ENCODE assay signal across 8 cellular contexts in the genomic region with DNA sequence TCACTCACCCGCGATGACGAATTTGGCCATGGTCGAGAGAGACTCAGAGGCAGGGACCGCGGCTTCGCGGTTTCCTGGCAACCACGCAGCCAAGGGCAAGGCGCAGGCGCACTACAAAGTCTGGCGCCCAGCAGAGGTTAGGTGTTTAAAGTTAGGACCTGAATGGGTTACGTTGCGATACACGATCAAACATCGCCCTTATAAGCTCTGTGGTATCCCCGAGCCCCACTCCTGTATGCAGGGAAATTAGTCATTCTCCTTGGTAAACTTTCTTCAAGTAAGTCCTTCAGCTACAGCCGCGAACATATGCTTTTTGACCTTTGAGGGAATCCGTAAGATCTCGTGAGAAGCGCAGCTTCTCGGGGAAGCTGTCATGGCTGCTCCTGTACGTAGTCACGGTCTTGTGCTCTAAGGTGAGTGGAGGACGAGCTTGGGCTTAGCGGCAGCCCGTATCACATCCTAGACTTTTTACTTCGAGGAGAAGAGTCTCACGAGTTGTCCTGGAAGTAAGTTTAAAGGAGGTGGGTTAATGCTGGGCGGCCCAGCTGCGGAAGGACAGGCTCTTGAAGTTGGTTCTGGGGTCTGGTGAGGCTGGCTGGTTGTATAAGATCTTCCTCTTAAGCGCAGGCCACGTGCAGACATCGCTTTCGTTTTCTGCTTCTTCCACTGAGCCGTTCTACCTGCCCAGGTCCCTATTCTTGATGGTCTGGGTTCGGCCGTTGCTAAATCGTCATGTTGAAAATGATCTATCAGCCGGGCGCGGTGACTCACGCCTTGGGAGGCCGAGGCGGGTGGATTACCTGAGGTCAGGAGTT. TPM values are rescaled to one million over a fixed set of nuclear protein-coding genes. Genes with fewer than 3 reads are reported as not detected.
DNase-seq lines count a peak whose midpoint lies in the region; ATAC-seq and TF ChIP-seq lines count a peak whose summit lies in the region.

Gene FASTKD2 (plus strand): TSS at position 365 of the 815 bp plus-strand sequence. CDS start 1,088 bp downstream, outside the sequence.
Gene MDH1B (minus strand): TSS at position 87 of the 815 bp plus-strand sequence. CDS start 57 bp downstream, at position 30.

- H3K4me3 ChIP-seq in IMR-90 (ENCODE audit: insufficient read depth, low read depth, low read length): peak within 1 kb of the TSS; percentile 75
- peak within 1 kb of the TSS; percentile 69 to 98 for H3K4me3 ChIP-seq in esophagus (ENCODE audit: low read depth in 1 of 2, low read length in 2 of 2)
- peak within 1 kb of the TSS; percentile 93 to 98 for H3K4me3 ChIP-seq in mucosa of rectum (ENCODE audit: low read length in 2 of 2)

- H2AFZ ChIP-seq in IMR-90 (replicated peaks; ENCODE audit: low read length, poor library complexity): peak within 1 kb of the TSS; percentile 92

- CTCF ChIA-PET in IMR-90 (lab: Yijun Ruan, JAX): interaction anchor here (0.7 to 1.5 kb wide), 2 partner anchors 15 to 984 kb away, joined by 3 read pairs; no protein-coding TSS in a partner anchor

- H2BK20ac ChIP-seq in IMR-90 (ENCODE audit: low read depth, low read length): peak within 1 kb of the TSS; percentile 77

- no peak for TF ChIP-seq RAD21 in IMR-90 (IDR thresholded peaks at IDR 0.05; ENCODE audit: low read length)

- no peaks in the 10 kb centered on the region for H3K4me1 ChIP-seq in IMR-90 (ENCODE audit: control insufficient read depth, insufficient read depth, low read length)
- peaks cover 0 to 2% of the 10 kb centered on the region in 2 donors for H3K4me1 ChIP-seq in esophagus (ENCODE audit: control insufficient read depth in 2 of 2, insufficient read depth in 2 of 2, low read length in 1 of 2)
- peaks cover 0 to 4% of the 10 kb centered on the region in 2 donors for H3K4me1 ChIP-seq in mucosa of rectum (ENCODE audit: control insufficient read depth in 2 of 2, insufficient read depth in 2 of 2, low read length in 2 of 2)

- peak within 1 kb of the TSS; percentile 94 for H3K18ac ChIP-seq in IMR-90 (ENCODE audit: low read depth, low read length)

- H3K36me3 ChIP-seq in IMR-90 (ENCODE audit: control insufficient read depth, insufficient read depth, low read length) (peaks cover 2% of the 10 kb centered on the region; the same call in 1 of the 2 replicates), esophagus (ENCODE audit: control insufficient read depth in 2 of 2, insufficient read depth in 2 of 2, low read length in 1 of 2) (peaks cover 0 to 2% of the 10 kb centered on the region in 2 donors), mucosa of rectum (ENCODE audit: control insufficient read depth in 2 of 2, insufficient read depth in 2 of 2, low read length in 2 of 2) (peaks cover 5 to 11% of the 10 kb centered on the region in 2 donors)

- WGBS in IMR-90 (ENCODE audit: extremely low coverage in 2 of 2, insufficient read length in 1 of 2), 2 experiments: 2% methylated on average over 13 of the region's 46 CpGs; no CpG with 5 or more reads in 1 of the 2 experiments
- WGBS in esophagus, 2 donors: 0% methylated on average over 46 of the region's 46 CpGs

- in situ Hi-C loops in IMR-90 (cut with MboI; ENCODE audit: low sequenced_read_pairs): no loop called here

- H3K56ac ChIP-seq in IMR-90 (ENCODE audit: extremely low read depth, insufficient read depth, low read length): peak within 1 kb of the TSS; percentile 94

- peak within 1 kb of the TSS; percentile 86 for H2BK5ac ChIP-seq in IMR-90 (ENCODE audit: low read depth, low read length, poor library complexity, severe bottlenecking)

- H3K4me2 ChIP-seq in IMR-90 (ENCODE audit: low read depth, low read length): peak within 1 kb of the TSS; percentile 90

- dilution Hi-C loops in IMR-90 (cut with HindIII; ENCODE audit: low sequenced_read_pairs, unreplicated experiment): no loop called here

- no peaks in the 10 kb centered on the region for H3K9me3 ChIP-seq in IMR-90 (ENCODE audit: control insufficient read depth, insufficient read depth, low read length)
- no peaks in the 10 kb centered on the region for H3K9me3 ChIP-seq in esophagus (ENCODE audit: control insufficient read depth in 2 of 2, insufficient read depth in 1 of 2, low read depth in 1 of 2, low read length in 1 of 2)
- H3K9me3 ChIP-seq in mucosa of rectum (ENCODE audit: control insufficient read depth in 2 of 2, low read length in 2 of 2): no peaks in the 10 kb centered on the region

- peak within 1 kb of the TSS; percentile 70 for H2AK9ac ChIP-seq in IMR-90 (replicated peaks; ENCODE audit: low read depth, low read length, poor library complexity)

- H2BK120ac ChIP-seq in IMR-90 (ENCODE audit: low read depth, low read length): peak within 1 kb of the TSS; percentile 87

- BruUV-seq in IMR-90 (replicated peaks; lab: Mats Ljungman, UMichigan): no TSS peak

- H4K20me1 ChIP-seq in IMR-90 (ENCODE audit: insufficient read depth, low read length): no peaks in the 10 kb centered on the region

- H4K5ac ChIP-seq in IMR-90 (ENCODE audit: low read depth, low read length): peak within 1 kb of the TSS; percentile 93

- peaks cover 10 to 14% of the 10 kb centered on the region in 2 experiments for H3K79me1 ChIP-seq in IMR-90 (ENCODE audit: low read depth in 1 of 2, low read length in 2 of 2)

- H3K4ac ChIP-seq in IMR-90 (ENCODE audit: low read depth, low read length): peak within 1 kb of the TSS; percentile 85

- H3K27me3 ChIP-seq in IMR-90 (ENCODE audit: control insufficient read depth, insufficient read depth, low read length) (no peaks in the 10 kb centered on the region), esophagus (ENCODE audit: control insufficient read depth in 1 of 2, insufficient read depth in 2 of 2, low read length in 2 of 2) (no peaks in the 10 kb centered on the region), mucosa of rectum (ENCODE audit: control insufficient read depth in 2 of 2, insufficient read depth in 2 of 2, low read length in 2 of 2) (no peaks in the 10 kb centered on the region)

- peak within 1 kb of the TSS; percentile 94 for H4K91ac ChIP-seq in IMR-90 (ENCODE audit: insufficient read depth, low read depth, low read length)

- peak within 1 kb of the TSS; percentile 94 for H3K9ac ChIP-seq in IMR-90 (ENCODE audit: low read depth, low read length)
- H3K9ac ChIP-seq in mucosa of rectum (ENCODE audit: low read depth in 1 of 2, low read length in 2 of 2): peak within 1 kb of the TSS; percentile 73 to 87

- intact Hi-C loops in IMR-90 (cut with micrococcal nuclease): no loop called here

- no peaks in the 10 kb centered on the region for H3K9me1 ChIP-seq in IMR-90 (ENCODE audit: insufficient read depth, low read length)

- ATAC-seq in GM21528 (IDR thresholded peaks at IDR 0.05; ENCODE audit: low FRiP score, unreplicated experiment) (peak; percentile 97), IMR-90 (ENCODE audit: low read depth) (peak; percentile 95)

- H2AK5ac ChIP-seq in IMR-90 (ENCODE audit: low read depth, low read length): no peak within 1 kb of the TSS

- no peak for TF ChIP-seq CTCF in IMR-90 (conservative IDR thresholded peaks at IDR 0.05; ENCODE audit: low read depth, low read length)

- POLR2A ChIA-PET in IMR-90 (lab: Charles Lee; ENCODE audit: unreplicated experiment): no interaction called here

- H2BK15ac ChIP-seq in IMR-90 (ENCODE audit: low read depth, low read length): peak within 1 kb of the TSS; percentile 93; the same call in 1 of the 3 replicates

- H4K8ac ChIP-seq in IMR-90 (ENCODE audit: low read depth in 2 of 2, low read length in 2 of 2): peak within 1 kb of the TSS; percentile 51 to 97

- H3K27ac ChIP-seq in IMR-90 (ENCODE audit: insufficient read depth, low read length) (peak within 1 kb of the TSS; percentile 90), esophagus (ENCODE audit: low read depth in 2 of 2, low read length in 1 of 2) (peak within 1 kb of the TSS; percentile 85 to 97), mucosa of rectum (ENCODE audit: low read depth in 2 of 2, low read length in 2 of 2) (peak within 1 kb of the TSS; percentile 76 to 84)

- DNase-seq in DMS 273 treated with DMSO at 0.1 percent for 48 hours (lab: John Stamatoyannopoulos, UW) (peak; percentile 80), IMR-90 (peak; percentile 97), OCI-M1 (lab: John Stamatoyannopoulos, UW) (peak; percentile 94)
- DNase-seq in activated T-cell treated with anti-CD3 and anti-CD28 coated beads, Interleukin-2, amount 50 U/mL, for 1 hour: peak; percentile 81
- peak; percentile 52 to 72 for DNase-seq in stimulated activated CD8-positive, alpha-beta memory T cell treated with anti-CD3 and anti-CD28 coated beads, Interleukin-4, amount 100 ng/mL, for 4 hours (ENCODE audit: low read depth in 2 of 2, low spot score in 1 of 2)

- peak within 1 kb of the TSS; percentile 80 for H3K14ac ChIP-seq in IMR-90 (replicated peaks; ENCODE audit: low read depth, low read length)

- TF ChIP-seq POLR2A in IMR-90 (IDR thresholded peaks at IDR 0.05; ENCODE audit: low read depth, low read length): peak; percentile 91

- peak within 1 kb of the TSS; percentile 89 for H3K23ac ChIP-seq in IMR-90 (ENCODE audit: low read depth, low read length)

TF ChIP-seq in IMR-90, 13 proteins besides CTCF, POLR2A, EP300 and RAD21:
- no peak for TF ChIP-seq SMC3 (IDR thresholded peaks at IDR 0.05; ENCODE audit: low read depth, low read length)
- TF ChIP-seq MXI1 (IDR thresholded peaks at IDR 0.05; ENCODE audit: borderline replicate concordance, low read depth, low read length): peak; percentile 84; the same call in 1 of the 2 replicates
- TF ChIP-seq MAFK (IDR thresholded peaks at IDR 0.05; ENCODE audit: low read depth, low read length): no peak
- no peak for TF ChIP-seq MAZ (IDR thresholded peaks at IDR 0.05; ENCODE audit: borderline replicate concordance, low read depth, low read length)
- TF ChIP-seq CEBPB (IDR thresholded peaks at IDR 0.05; ENCODE audit: low read depth, low read length): no peak
- TF ChIP-seq RFX5 (IDR thresholded peaks at IDR 0.05; ENCODE audit: low read depth, low read length): no peak
- no peak for TF ChIP-seq CHD1 (IDR thresholded peaks at IDR 0.05; ENCODE audit: low read depth, low read length)
- TF ChIP-seq FOS (IDR thresholded peaks at IDR 0.05; ENCODE audit: low read depth, low read length): no peak; the same call in 1 of the 2 replicates

RNA-seq across cellular contexts. Expression of gene FASTKD2, which starts in this region (rescaled TPM):
- total RNA-seq in IMR-90 (2012; rRNA removed): 50.4 and 70.3 TPM in 2 replicates
- polyA plus RNA-seq in IMR-90 (2012; rRNA removed): 17.6 and 18.5 TPM in 2 replicates
- 4.6 and 5.5 TPM in 2 replicates for polyA plus RNA-seq in IMR-90 (2012; cell fraction: cytosol; rRNA removed)
- 5.7 and 30.9 TPM in 2 replicates for polyA plus RNA-seq in IMR-90 (2012; cell fraction: nucleus; rRNA removed; ENCODE audit: low replicate concordance)
- polyA plus RNA-seq in esophagus: 10 to 100 TPM in 1 of 2 donors, 1 to 10 TPM in 1; 7.3 to 16.7 TPM

RNA-seq across cellular contexts. Expression of gene MDH1B, which starts in this region (rescaled TPM):
- 0.54 and 0.56 TPM in 2 replicates for total RNA-seq in IMR-90 (2012; rRNA removed)
- polyA plus RNA-seq in IMR-90 (2012; rRNA removed): 0.38 and 0.53 TPM in 2 replicates
- 0.19 and 0.35 TPM in 2 replicates for polyA plus RNA-seq in IMR-90 (2012; cell fraction: cytosol; rRNA removed)
- polyA plus RNA-seq in IMR-90 (2012; cell fraction: nucleus; rRNA removed; ENCODE audit: low replicate concordance): 0.11 and 0.71 TPM in 2 replicates
- polyA plus RNA-seq in esophagus: under 1 TPM; 0.31 to 0.51 TPM

Comparison
In these comparisons a context has a peak if more than half of its experiments do, and no peak if none do; other contexts are left out.
1. Peak in every context shown above with its lines: DNase-seq, ATAC-seq, H3K4me3 ChIP-seq and H3K27ac ChIP-seq.